In genomic region chr4:33959519-33959918, GRCh38 we compare ENCODE assay signal across 22 cellular contexts.
A peak's percentile ranks its signal among the peaks of the same experiment; 100 is the strongest.
DNase-seq lines count a peak whose midpoint lies in the region; ATAC-seq and TF ChIP-seq lines count a peak whose summit lies in the region.
"Had no signal": no experiment of that assay in that cellular context is flagged by ENCODE, and none has a peak within 500 bp of the region (broad histone marks: within the 10 kb centered on the region; RNA-seq: fewer than 3 reads in every experiment).

No MANE protein-coding gene starts in this region.

- no peak for TF ChIP-seq CTCF in mesothelial cell of epicardium (IDR thresholded peaks at IDR 0.05; ENCODE audit: unreplicated experiment)

- no peak overlapping the region for H3K27ac ChIP-seq in caudate nucleus (ENCODE audit: low read depth, low read length)
- H3K27ac ChIP-seq: ascending aorta, esophagus muscularis mucosa, psoas muscle, RWPE1 had no signal

- peaks cover 7% of the 10 kb centered on the region for H3K36me3 Mint-ChIP-seq in mesothelial cell of epicardium
- H3K36me3 Mint-ChIP-seq: activated naive CD4-positive, alpha-beta T cell treated with anti-CD3 and anti-CD28 coated beads, Interleukin-2, amount 50 U/mL, for 24 hours; CD8-positive, alpha-beta memory T cell; stimulated activated effector memory CD8-positive, alpha-beta T cell treated with anti-CD3 and anti-CD28 coated beads, Interleukin-12 subunit alpha, Interleukin-12 subunit beta, amount 100 ng/mL, for 72 hours; WTC11 had no signal

- H3K4me3 Mint-ChIP-seq in mesothelial cell of epicardium = no peak overlapping the region
- H3K4me3 Mint-ChIP-seq: activated naive CD4-positive, alpha-beta T cell treated with anti-CD3 and anti-CD28 coated beads, Interleukin-2, amount 50 U/mL, for 24 hours; CD8-positive, alpha-beta memory T cell; effector memory CD8-positive, alpha-beta T cell; stimulated activated effector memory CD8-positive, alpha-beta T cell treated with anti-CD3 and anti-CD28 coated beads, Interleukin-12 subunit alpha, Interleukin-12 subunit beta, amount 100 ng/mL, for 72 hours; WTC11 had no signal

- ATAC-seq in SK-N-SH treated with all-trans-retinoic acid at 6 μM for 48 hours (no peak), HG02798 (IDR thresholded peaks at IDR 0.05; ENCODE audit: poor library complexity, unreplicated experiment) (no peak)
- ATAC-seq: effector memory CD8-positive, alpha-beta T cell; psoas muscle; stimulated activated effector memory CD8-positive, alpha-beta T cell treated with anti-CD3 and anti-CD28 coated beads, Interleukin-12 subunit alpha, Interleukin-12 subunit beta, amount 100 ng/mL, for 72 hours; WTC11 had no signal

- peak overlapping the region; percentile 50 for H3K27ac Mint-ChIP-seq in mesothelial cell of epicardium
- H3K27ac Mint-ChIP-seq: activated naive CD4-positive, alpha-beta T cell treated with anti-CD3 and anti-CD28 coated beads, Interleukin-2, amount 50 U/mL, for 24 hours; CD8-positive, alpha-beta memory T cell; effector memory CD8-positive, alpha-beta T cell; stimulated activated effector memory CD8-positive, alpha-beta T cell treated with anti-CD3 and anti-CD28 coated beads, Interleukin-12 subunit alpha, Interleukin-12 subunit beta, amount 100 ng/mL, for 72 hours; WTC11 had no signal

- peaks cover 23% of the 10 kb centered on the region for H3K9me3 Mint-ChIP-seq in mesothelial cell of epicardium

- no peaks in the 10 kb centered on the region for H3K27me3 Mint-ChIP-seq in mesothelial cell of epicardium (ENCODE audit: low read depth)
- H3K27me3 Mint-ChIP-seq: activated naive CD4-positive, alpha-beta T cell treated with anti-CD3 and anti-CD28 coated beads, Interleukin-2, amount 50 U/mL, for 24 hours; CD8-positive, alpha-beta memory T cell; effector memory CD8-positive, alpha-beta T cell had no signal

- DNase-seq in ELR (ENCODE audit: low read depth) = peak; percentile 2
- DNase-seq in M059J (ENCODE audit: low read depth) = peak; percentile 86
- DNase-seq in mesothelial cell of epicardium (ENCODE audit: low spot score in 2 of 2, unreplicated experiment in 2 of 2) = no peak
- DNase-seq in caudate nucleus (lab: John Stamatoyannopoulos, UW) = no peak
- no peak for DNase-seq in superior temporal gyrus (ENCODE audit: extremely low spot score)
- DNase-seq: AML-193; CD8-positive, alpha-beta memory T cell; effector memory CD8-positive, alpha-beta T cell; kidney glomerular epithelial cell; MM.1S; NCI-H146; psoas muscle; stimulated activated CD4-positive, alpha-beta T cell treated with anti-CD3 and anti-CD28 coated beads, Interleukin-2, amount 100 ng/mL, for 24 hours; T-helper 9 cell had no signal

- peaks cover 13% of the 10 kb centered on the region for H3K4me1 Mint-ChIP-seq in mesothelial cell of epicardium
- H3K4me1 Mint-ChIP-seq: activated naive CD4-positive, alpha-beta T cell treated with anti-CD3 and anti-CD28 coated beads, Interleukin-2, amount 50 U/mL, for 24 hours; CD8-positive, alpha-beta memory T cell; stimulated activated effector memory CD8-positive, alpha-beta T cell treated with anti-CD3 and anti-CD28 coated beads, Interleukin-12 subunit alpha, Interleukin-12 subunit beta, amount 100 ng/mL, for 72 hours; WTC11 had no signal

TF ChIP-seq in SK-N-SH treated with all-trans-retinoic acid at 6 μM for 48 hours, 23 proteins besides CTCF, POLR2A, EP300 and RAD21:
- TF ChIP-seq PATZ1 (CRISPR knock-in tag; IDR thresholded peaks at IDR 0.05; ENCODE audit: borderline replicate concordance) (peak; percentile 41; the same call in 1 of the 2 replicates), ZNF8 (CRISPR knock-in tag; IDR thresholded peaks at IDR 0.05) (no peak), TCF4 (CRISPR knock-in tag; IDR thresholded peaks at IDR 0.05; ENCODE audit: borderline replicate concordance) (no peak), ZC3H10 (CRISPR knock-in tag; IDR thresholded peaks at IDR 0.05) (no peak), TOX (CRISPR knock-in tag; IDR thresholded peaks at IDR 0.05; ENCODE audit: borderline replicate concordance) (no peak), ESRRG (CRISPR knock-in tag; IDR thresholded peaks at IDR 0.05) (no peak), ZNF565 (CRISPR knock-in tag; conservative IDR thresholded peaks at IDR 0.05; ENCODE audit: low read depth) (no peak), ZNF70 (CRISPR knock-in tag; IDR thresholded peaks at IDR 0.05) (no peak), ZFP30 (CRISPR knock-in tag; IDR thresholded peaks at IDR 0.05) (no peak), CSDC2 (CRISPR knock-in tag; IDR thresholded peaks at IDR 0.05) (no peak), ISL1 (CRISPR knock-in tag; IDR thresholded peaks at IDR 0.05) (peak; percentile 93), ZFP3 (CRISPR knock-in tag; IDR thresholded peaks at IDR 0.05) (no peak), CSRNP3 (CRISPR knock-in tag; IDR thresholded peaks at IDR 0.05) (no peak), GLIS3 (CRISPR knock-in tag; IDR thresholded peaks at IDR 0.05) (no peak; the same call in 1 of the 2 replicates), RARB (CRISPR knock-in tag; IDR thresholded peaks at IDR 0.05) (no peak), PPARA (CRISPR knock-in tag; IDR thresholded peaks at IDR 0.05; ENCODE audit: borderline replicate concordance) (no peak), SNAI2 (CRISPR knock-in tag; IDR thresholded peaks at IDR 0.05) (no peak), ARNTL (CRISPR knock-in tag; IDR thresholded peaks at IDR 0.05; ENCODE audit: borderline replicate concordance, low read depth) (no peak)
- TF ChIP-seq, protein P1, sequence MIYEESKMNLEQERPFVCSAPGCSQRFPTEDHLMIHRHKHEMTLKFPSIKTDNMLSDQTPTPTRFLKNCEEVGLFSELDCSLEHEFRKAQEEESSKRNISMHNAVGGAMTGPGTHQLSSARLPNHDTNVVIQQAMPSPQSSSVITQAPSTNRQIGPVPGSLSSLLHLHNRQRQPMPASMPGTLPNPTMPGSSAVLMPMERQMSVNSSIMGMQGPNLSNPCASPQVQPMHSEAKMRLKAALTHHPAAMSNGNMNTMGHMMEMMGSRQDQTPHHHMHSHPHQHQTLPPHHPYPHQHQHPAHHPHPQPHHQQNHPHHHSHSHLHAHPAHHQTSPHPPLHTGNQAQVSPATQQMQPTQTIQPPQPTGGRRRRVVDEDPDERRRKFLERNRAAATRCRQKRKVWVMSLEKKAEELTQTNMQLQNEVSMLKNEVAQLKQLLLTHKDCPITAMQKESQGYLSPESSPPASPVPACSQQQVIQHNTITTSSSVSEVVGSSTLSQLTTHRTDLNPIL (CRISPR knock-in tag; IDR thresholded peaks at IDR 0.05; ENCODE audit: low read depth) = peak; percentile 80

Comparison
In these comparisons a context has a peak if more than half of its experiments do, and no peak if none do; other contexts are left out.
1. DNase-seq: peak in ELR (single experiment) and M059J (single experiment); none in mesothelial cell of epicardium (0 of 2), caudate nucleus (0 of 61) and superior temporal gyrus (single experiment).